ENCODE assay signal across 13 cellular contexts in the genomic region with DNA sequence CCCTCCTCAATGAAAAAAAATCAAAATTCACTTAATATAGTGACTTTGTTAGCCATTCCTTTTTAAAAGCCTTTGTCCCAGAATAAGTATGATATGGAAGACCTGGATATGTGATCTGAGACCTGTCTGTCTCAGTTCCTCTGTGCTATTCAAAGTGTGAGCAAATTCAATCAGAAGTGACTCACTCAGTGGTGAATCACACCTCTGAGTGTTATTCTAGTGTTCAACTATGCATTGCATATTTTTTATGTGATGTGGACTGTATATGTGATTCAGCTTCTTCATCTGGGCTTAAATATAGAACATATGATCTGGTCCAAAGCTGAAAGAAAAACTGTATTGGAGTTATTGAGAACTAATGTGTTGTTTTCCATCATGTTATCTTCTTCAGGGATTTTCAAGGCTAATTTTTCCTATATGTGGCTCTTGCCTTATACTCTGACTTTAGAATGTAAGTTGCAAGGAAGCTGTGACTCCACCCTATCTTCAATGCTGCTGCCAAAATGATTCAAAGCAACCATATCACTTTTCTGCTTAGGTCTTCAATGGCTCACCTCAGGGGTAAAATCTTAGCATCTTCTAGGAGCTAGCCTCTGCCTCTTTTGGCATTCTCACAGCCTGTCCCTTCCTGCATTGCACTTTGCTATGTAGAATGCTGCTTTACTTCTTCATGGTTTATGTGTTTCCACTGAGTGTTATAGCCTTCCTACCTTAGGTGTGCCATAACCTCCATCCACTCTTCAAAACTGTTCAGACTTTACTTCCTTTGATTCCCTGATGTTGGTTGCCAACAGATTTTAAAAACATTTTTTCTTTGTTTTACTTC.
DNase-seq lines count a peak whose midpoint lies in the region; ATAC-seq and TF ChIP-seq lines count a peak whose summit lies in the region.
"Had no signal": no experiment of that assay in that cellular context is flagged by ENCODE, and none has a peak within 500 bp of the region (broad histone marks: within the 10 kb centered on the region; RNA-seq: fewer than 3 reads in every experiment).

No MANE protein-coding gene starts in this region.

- TF ChIP-seq CTCF in SK-N-SH (IDR thresholded peaks at IDR 0.05) (no peak), nephron progenitor cell (IDR thresholded peaks at IDR 0.05) (no peak)

- H3K4me3 Mint-ChIP-seq in nephron progenitor cell = no peak overlapping the region
- H3K4me3 Mint-ChIP-seq: activated T-cell treated with anti-CD3 and anti-CD28 coated beads, Interleukin-2, amount 50 U/mL, for 24 hours; IgD-negative memory B cell had no signal

- H3K4me2 ChIP-seq in SK-N-SH = peak overlapping the region; percentile 59

- H4K20me1 ChIP-seq in SK-N-SH (ENCODE audit: insufficient read depth) = no peaks in the 10 kb centered on the region

- H2AFZ ChIP-seq in SK-N-SH (ENCODE audit: low read depth) = no peak overlapping the region; the same call in 1 of the 2 replicates

- H3K4me1 Mint-ChIP-seq in nephron progenitor cell = peaks cover 11% of the 10 kb centered on the region
- H3K4me1 Mint-ChIP-seq: IgD-negative memory B cell had no signal

- TF ChIP-seq EP300 in SK-N-SH (IDR thresholded peaks at IDR 0.05; ENCODE audit: borderline replicate concordance in 1 of 2, low read depth in 1 of 2, low read length in 1 of 2) = peak in 1 of 2 experiments; percentile 49; a peak in 2 of 4 replicates

- no peaks in the 10 kb centered on the region for H3K36me3 Mint-ChIP-seq in nephron progenitor cell (ENCODE audit: low read depth)
- H3K36me3 Mint-ChIP-seq: IgD-negative memory B cell had no signal

- CTCF ChIA-PET in SK-N-SH (lab: Yijun Ruan, JAX) = interaction anchor here (0.9 to 2.7 kb wide), 15 partner anchors 8 to 722 kb away, joined by 3 to 20 read pairs (median 5); no protein-coding TSS in a partner anchor

- H3F3A ChIP-seq in SK-N-SH (replicated peaks; ENCODE audit: insufficient read depth) = peaks cover 14% of the 10 kb centered on the region

- H3K27me3 ChIP-seq in SK-N-SH (ENCODE audit: insufficient read depth) = no peaks in the 10 kb centered on the region; the same call in 1 of the 2 replicates

- no peak overlapping the region for H3K9ac ChIP-seq in SK-N-SH

- no peak overlapping the region; a peak in 1 of 4 replicates for H3K4me3 ChIP-seq in SK-N-SH (ENCODE audit: low read depth in 2 of 2, low read length in 1 of 2)

- no peaks in the 10 kb centered on the region for H3K9me3 ChIP-seq in SK-N-SH

- H3K27me3 Mint-ChIP-seq in nephron progenitor cell (ENCODE audit: low read depth, poor library complexity) = peaks cover 4% of the 10 kb centered on the region
- H3K27me3 Mint-ChIP-seq: IgD-negative memory B cell had no signal

- H3K79me2 ChIP-seq in SK-N-SH (ENCODE audit: insufficient read depth) = no peaks in the 10 kb centered on the region

- TF ChIP-seq RAD21 in SK-N-SH (IDR thresholded peaks at IDR 0.05; ENCODE audit: low read length) = no peak

- H3K9me2 ChIP-seq in SK-N-SH = no peaks in the 10 kb centered on the region

- peaks cover 0 to 10% of the 10 kb centered on the region in 2 experiments; a peak in 2 of 4 replicates for H3K4me1 ChIP-seq in SK-N-SH (ENCODE audit: control insufficient read depth in 1 of 2, insufficient read depth in 2 of 2, low read depth in 1 of 2, low read length in 1 of 2)

- no peaks in the 10 kb centered on the region for H3K9me3 Mint-ChIP-seq in nephron progenitor cell
- H3K9me3 Mint-ChIP-seq: activated T-cell treated with anti-CD3 and anti-CD28 coated beads, Interleukin-2, amount 50 U/mL, for 24 hours; IgD-negative memory B cell had no signal

- H3K27ac ChIP-seq in SK-N-SH (ENCODE audit: low read depth in 2 of 2, low read length in 1 of 2) = peak overlapping the region in 1 of 2 experiments; percentile 60; a peak in 2 of 4 replicates

- H3K27ac Mint-ChIP-seq in nephron progenitor cell = no peak overlapping the region
- H3K27ac Mint-ChIP-seq: activated T-cell treated with anti-CD3 and anti-CD28 coated beads, Interleukin-2, amount 50 U/mL, for 24 hours; IgD-negative memory B cell had no signal

- peak; percentile 65 for DNase-seq in AG08395 (ENCODE audit: low spot score)
- DNase-seq in SK-N-SH = no peak
- peak; percentile 88 for DNase-seq in iris pigment epithelial cell (ENCODE audit: low read depth)
- no peak for DNase-seq in KG1 (lab: John Stamatoyannopoulos, UW)
- no peak for DNase-seq in DMS153 (lab: John Stamatoyannopoulos, UW)
- DNase-seq in nephron progenitor cell = no peak
- DNase-seq: activated T-cell treated with anti-CD3 and anti-CD28 coated beads, Interleukin-2, amount 50 U/mL, for 24 hours; DMS 273 treated with DMSO at 0.1 percent for 48 hours; nucleus accumbens; stimulated activated CD8-positive, alpha-beta memory T cell treated with anti-CD3 and anti-CD28 coated beads, Interleukin-4, amount 100 ng/mL, for 48 hours had no signal

- ATAC-seq in GM21619 (IDR thresholded peaks at IDR 0.05; ENCODE audit: unreplicated experiment) (peak; percentile 56), GM21526 (IDR thresholded peaks at IDR 0.05; ENCODE audit: low FRiP score, unreplicated experiment) (no peak)

- no peaks in the 10 kb centered on the region for H3K36me3 ChIP-seq in SK-N-SH (replicated peaks in 1 of 2; ENCODE audit: control insufficient read depth in 1 of 2, insufficient read depth in 2 of 2, low read length in 1 of 2)

- POLR2A ChIA-PET in SK-N-SH (lab: Yijun Ruan, JAX) = no interaction called here

TF ChIP-seq in SK-N-SH, 30 proteins besides CTCF, POLR2A, EP300 and RAD21:
- no peak for TF ChIP-seq NRF1 (IDR thresholded peaks at IDR 0.05; ENCODE audit: low read depth, low read length)
- peak; percentile 80 for TF ChIP-seq TCF12 (IDR thresholded peaks at IDR 0.05)
- peak; percentile 60; the same call in 1 of the 2 replicates for TF ChIP-seq TEAD4 (IDR thresholded peaks at IDR 0.05; ENCODE audit: borderline replicate concordance, insufficient read depth)
- TF ChIP-seq TAF1 (IDR thresholded peaks at IDR 0.05; ENCODE audit: borderline replicate concordance, low read depth, low read length) = no peak
- TF ChIP-seq EZH2phosphoT487 (IDR thresholded peaks at IDR 0.05; ENCODE audit: borderline replicate concordance, low read depth) = no peak
- TF ChIP-seq, protein P1, sequence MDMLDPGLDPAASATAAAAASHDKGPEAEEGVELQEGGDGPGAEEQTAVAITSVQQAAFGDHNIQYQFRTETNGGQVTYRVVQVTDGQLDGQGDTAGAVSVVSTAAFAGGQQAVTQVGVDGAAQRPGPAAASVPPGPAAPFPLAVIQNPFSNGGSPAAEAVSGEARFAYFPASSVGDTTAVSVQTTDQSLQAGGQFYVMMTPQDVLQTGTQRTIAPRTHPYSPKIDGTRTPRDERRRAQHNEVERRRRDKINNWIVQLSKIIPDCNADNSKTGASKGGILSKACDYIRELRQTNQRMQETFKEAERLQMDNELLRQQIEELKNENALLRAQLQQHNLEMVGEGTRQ (IDR thresholded peaks at IDR 0.05; ENCODE audit: borderline replicate concordance, low read depth, low read length) = no peak
- TF ChIP-seq JUND (IDR thresholded peaks at IDR 0.05) = peak; percentile 92
- TF ChIP-seq NFIC (IDR thresholded peaks at IDR 0.05; ENCODE audit: borderline replicate concordance) = peak; percentile 23; the same call in 1 of the 2 replicates
- no peak for TF ChIP-seq RXRA (IDR thresholded peaks at IDR 0.05; ENCODE audit: borderline replicate concordance, low read depth)
- TF ChIP-seq SIN3A (IDR thresholded peaks at IDR 0.05; ENCODE audit: borderline replicate concordance, low read depth, low read length) = no peak
- TF ChIP-seq MXI1 (IDR thresholded peaks at IDR 0.05; ENCODE audit: low read depth, low read length) = no peak
- peak; percentile 64; the same call in 1 of the 2 replicates for TF ChIP-seq MEF2A (IDR thresholded peaks at IDR 0.05; ENCODE audit: borderline replicate concordance, low read depth)
- TF ChIP-seq, protein P2, sequence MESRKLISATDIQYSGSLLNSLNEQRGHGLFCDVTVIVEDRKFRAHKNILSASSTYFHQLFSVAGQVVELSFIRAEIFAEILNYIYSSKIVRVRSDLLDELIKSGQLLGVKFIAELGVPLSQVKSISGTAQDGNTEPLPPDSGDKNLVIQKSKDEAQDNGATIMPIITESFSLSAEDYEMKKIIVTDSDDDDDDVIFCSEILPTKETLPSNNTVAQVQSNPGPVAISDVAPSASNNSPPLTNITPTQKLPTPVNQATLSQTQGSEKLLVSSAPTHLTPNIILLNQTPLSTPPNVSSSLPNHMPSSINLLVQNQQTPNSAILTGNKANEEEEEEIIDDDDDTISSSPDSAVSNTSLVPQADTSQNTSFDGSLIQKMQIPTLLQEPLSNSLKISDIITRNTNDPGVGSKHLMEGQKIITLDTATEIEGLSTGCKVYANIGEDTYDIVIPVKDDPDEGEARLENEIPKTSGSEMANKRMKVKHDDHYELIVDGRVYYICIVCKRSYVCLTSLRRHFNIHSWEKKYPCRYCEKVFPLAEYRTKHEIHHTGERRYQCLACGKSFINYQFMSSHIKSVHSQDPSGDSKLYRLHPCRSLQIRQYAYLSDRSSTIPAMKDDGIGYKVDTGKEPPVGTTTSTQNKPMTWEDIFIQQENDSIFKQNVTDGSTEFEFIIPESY (IDR thresholded peaks at IDR 0.05; ENCODE audit: borderline replicate concordance, low read depth) = peak; percentile 22; the same call in 1 of the 2 replicates
- TF ChIP-seq, protein P3, sequence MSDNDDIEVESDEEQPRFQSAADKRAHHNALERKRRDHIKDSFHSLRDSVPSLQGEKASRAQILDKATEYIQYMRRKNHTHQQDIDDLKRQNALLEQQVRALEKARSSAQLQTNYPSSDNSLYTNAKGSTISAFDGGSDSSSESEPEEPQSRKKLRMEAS (IDR thresholded peaks at IDR 0.05; ENCODE audit: low read depth) = no peak
- TF ChIP-seq POLR2AphosphoS5 (IDR thresholded peaks at IDR 0.05; ENCODE audit: low read depth, low read length) = peak; percentile 51; the same call in 1 of the 2 replicates
- TF ChIP-seq FOSL2 (IDR thresholded peaks at IDR 0.05; ENCODE audit: borderline replicate concordance, low read depth) = peak; percentile 97
- TF ChIP-seq, protein P4, sequence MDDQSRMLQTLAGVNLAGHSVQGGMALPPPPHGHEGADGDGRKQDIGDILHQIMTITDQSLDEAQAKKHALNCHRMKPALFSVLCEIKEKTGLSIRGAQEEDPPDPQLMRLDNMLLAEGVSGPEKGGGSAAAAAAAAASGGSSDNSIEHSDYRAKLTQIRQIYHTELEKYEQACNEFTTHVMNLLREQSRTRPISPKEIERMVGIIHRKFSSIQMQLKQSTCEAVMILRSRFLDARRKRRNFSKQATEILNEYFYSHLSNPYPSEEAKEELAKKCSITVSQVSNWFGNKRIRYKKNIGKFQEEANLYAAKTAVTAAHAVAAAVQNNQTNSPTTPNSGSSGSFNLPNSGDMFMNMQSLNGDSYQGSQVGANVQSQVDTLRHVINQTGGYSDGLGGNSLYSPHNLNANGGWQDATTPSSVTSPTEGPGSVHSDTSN (IDR thresholded peaks at IDR 0.05) = peak; percentile 65
TF ChIP-seq in SK-N-SH: peak in this region for 9.

Comparison
In these comparisons a context has a peak if more than half of its experiments do, and no peak if none do; other contexts are left out.
1. DNase-seq: peak in AG08395 (single experiment) and iris pigment epithelial cell (single experiment); none in SK-N-SH (single experiment), KG1 (single experiment), DMS153 (single experiment) and nephron progenitor cell (single experiment).